ENCODE assay signal across 8 cellular contexts in genomic region chr17:61416540-61417363, GRCh38. TPM values are rescaled to one million over a fixed set of nuclear protein-coding genes. Genes with fewer than 3 reads are reported as not detected.
DNase-seq lines count a peak whose midpoint lies in the region; ATAC-seq, FAIRE-seq and TF ChIP-seq lines count a peak whose summit lies in the region.

No MANE protein-coding gene starts in this region.

- peak; percentile 99 for FAIRE-seq in HepG2 (lab: Jason Lieb, UNC)

- POLR2A ChIA-PET in Caco-2 (lab: Charles Lee), result interaction anchor here (0.6 kb wide), 1 partner anchor 724 kb away, joined by 3 read pairs; no protein-coding TSS in a partner anchor
- POLR2A ChIA-PET in HEK293T (lab: Yijun Ruan, JAX), result no interaction called here
- POLR2A ChIA-PET in HepG2 (lab: Yijun Ruan, JAX), result no interaction called here

- no peak overlapping the region for H3K4me3 ChIP-seq in Caco-2 (ENCODE audit: low read depth, low read length)
- H3K4me3 ChIP-seq in dorsolateral prefrontal cortex, result peak overlapping the region in 44 of 59 donors; percentile 2 to 50 (median 28)
- peak overlapping the region in 1 of 3 experiments; percentile 59; a peak in 1 of 6 replicates for H3K4me3 ChIP-seq in HepG2 (replicated peaks in 1 of 3; ENCODE audit: insufficient read depth in 1 of 3, low read depth in 2 of 3, low read length in 3 of 3)

- H3K36me3 Mint-ChIP-seq in Caco-2 (ENCODE audit: insufficient read depth, unreplicated experiment), result no peaks in the 10 kb centered on the region

- WGBS in HepG2 (ENCODE audit: low lambda C conversion rate), result 85% methylated on average over 14 of the region's 43 CpGs

- no peak overlapping the region for H2AFZ ChIP-seq in HepG2 (ENCODE audit: low read length)

- H3K9ac ChIP-seq in HepG2 (ENCODE audit: insufficient read depth, low read depth, low read length), result peak overlapping the region; percentile 21; the same call in 1 of the 2 replicates

- no peaks in the 10 kb centered on the region for H4K20me1 ChIP-seq in HepG2 (ENCODE audit: insufficient read depth, low read length)

- H3K4me3 Mint-ChIP-seq in Caco-2 (ENCODE audit: unreplicated experiment), result no peak overlapping the region

- H3K36me3 ChIP-seq in Caco-2 (ENCODE audit: control insufficient read depth, insufficient read depth, low read length), result no peaks in the 10 kb centered on the region
- no peaks in the 10 kb centered on the region for H3K36me3 ChIP-seq in HepG2 (replicated peaks in 1 of 2; ENCODE audit: control insufficient read depth in 1 of 2, insufficient read depth in 2 of 2, low read length in 2 of 2)

- in situ Hi-C loops in HepG2 (cut with HindIII; ENCODE audit: extremely low pct_ligation_motif_present, low pct_unique_long_range_greater_than_20kb), result loop anchor here (5.0 to 10.0 kb wide), 2 partner anchors 76 to 418 kb away; no protein-coding TSS in a partner anchor

- no peaks in the 10 kb centered on the region for H3K79me2 ChIP-seq in HepG2 (ENCODE audit: insufficient read depth, low read length)

- DNase-seq in Caco-2 (peak; percentile 92 to 94), HEK293T (ENCODE audit: extremely low spot score) (peak; percentile 92), NCI-H226 (peak; percentile 47), dorsolateral prefrontal cortex (peak in 8 of 10 donors; percentile 48 to 76 (median 60)), HepG2 (ENCODE audit: low spot score) (peak; percentile 91)
- DNase-seq in stimulated activated CD4-positive, alpha-beta T cell treated with anti-CD3 and anti-CD28 coated beads, Interleukin-4, amount 100 ng/mL, for 1 hour, result peak; percentile 62

- peak; percentile 47 to 50 for ATAC-seq in activated CD4-positive, CD25-positive, alpha-beta regulatory T cell treated with anti-CD3 and anti-CD28 coated beads, Interleukin-2, amount 50 U/mL, for 24 hours
- ATAC-seq in HepG2, result peak; percentile 64
- no peak for ATAC-seq in HG02571 (IDR thresholded peaks at IDR 0.05; ENCODE audit: unreplicated experiment)

- peaks cover 9% of the 10 kb centered on the region for H3K9me3 Mint-ChIP-seq in Caco-2 (ENCODE audit: unreplicated experiment)

- H3K27me3 ChIP-seq in Caco-2 (replicated peaks; ENCODE audit: control insufficient read depth, insufficient read depth, low read length), result no peaks in the 10 kb centered on the region
- peaks cover 0 to 31% (median 9%) of the 10 kb centered on the region in 45 donors for H3K27me3 ChIP-seq in dorsolateral prefrontal cortex
- H3K27me3 ChIP-seq in HepG2 (ENCODE audit: control insufficient read depth in 1 of 2, insufficient read depth in 2 of 2, low read length in 2 of 2), result no peaks in the 10 kb centered on the region

- no peaks in the 10 kb centered on the region for H3K9me3 ChIP-seq in Caco-2
- H3K9me3 ChIP-seq in HepG2 (ENCODE audit: low read length), result no peaks in the 10 kb centered on the region

- no peak overlapping the region for H3K27ac Mint-ChIP-seq in Caco-2 (ENCODE audit: unreplicated experiment)

- H3K4me2 ChIP-seq in HepG2 (ENCODE audit: low read depth, low read length), result peak overlapping the region; percentile 79

- intact Hi-C loops in Caco-2 (cut with micrococcal nuclease; ENCODE audit: unreplicated experiment), result loop anchor here (1.0 to 2.0 kb wide), 4 partner anchors 44 to 159 kb away; no protein-coding TSS in a partner anchor
- intact Hi-C loops in dorsolateral prefrontal cortex (cut with DNase I), result loop anchor here (2.0 to 10.0 kb wide), 2 partner anchors 134 to 418 kb away; no protein-coding TSS in a partner anchor
- intact Hi-C loops in HepG2 (cut with micrococcal nuclease; ENCODE audit: unreplicated experiment), result loop anchor here (1.0 kb wide), 1 partner anchor 135 kb away; no protein-coding TSS in a partner anchor

- H3K4me1 Mint-ChIP-seq in Caco-2 (ENCODE audit: low read depth, unreplicated experiment), result peaks cover 7% of the 10 kb centered on the region

- CTCF ChIA-PET in Caco-2 (lab: Charles Lee) (interaction anchor here (0.6 kb wide), 1 partner anchor 193 kb away, joined by 3 read pairs; no protein-coding TSS in a partner anchor), HEK293T (lab: Yijun Ruan, JAX) (interaction anchor here (0.7 to 1.4 kb wide), 6 partner anchors 33 to 188 kb away, joined by 3 to 6 read pairs (median 4); no protein-coding TSS in a partner anchor), HepG2 (lab: Yijun Ruan, JAX; ENCODE audit: low intra/inter-chr PET ratio, low total read pairs) (interaction anchor here (1.2 to 3.2 kb wide), 5 partner anchors 76 to 167 kb away, joined by 7 to 41 read pairs (median 10); no protein-coding TSS in a partner anchor)

- BruUV-seq in Caco-2 (replicated peaks; lab: Mats Ljungman, UMichigan) (no TSS peak), HepG2 (replicated peaks; lab: Mats Ljungman, UMichigan) (no TSS peak)

- TF ChIP-seq RAD21 in HepG2 (CRISPR knock-in tag; IDR thresholded peaks at IDR 0.05), result peak; percentile 99

- H3K27me3 Mint-ChIP-seq in Caco-2 (ENCODE audit: insufficient read depth, unreplicated experiment), result no peaks in the 10 kb centered on the region

- TF ChIP-seq CTCF in Caco-2 (IDR thresholded peaks at IDR 0.05; ENCODE audit: insufficient read depth in 1 of 2, low read depth in 1 of 2, low read length in 1 of 2, severe bottlenecking in 1 of 2, unreplicated experiment in 1 of 2) (peak; percentile 96 to 97), dorsolateral prefrontal cortex (IDR thresholded peaks at IDR 0.05 in 54 of 56, conservative IDR thresholded peaks at IDR 0.05 in 2 of 56; ENCODE audit: low read depth in 1 of 56, partially characterized antibody in 56 of 56) (peak; percentile 65 to 96 (median 88)), HepG2 (CRISPR knock-in tag; IDR thresholded peaks at IDR 0.05) (peak; percentile 99)

- TF ChIP-seq EP300 in HepG2 (IDR thresholded peaks at IDR 0.05; ENCODE audit: low read depth in 2 of 2, low read length in 2 of 2) (no peak), HepG2 (CRISPR knock-in tag; IDR thresholded peaks at IDR 0.05; ENCODE audit: borderline replicate concordance) (no peak; the same call in 1 of the 2 replicates)

- peak overlapping the region in 14 of 59 donors; percentile 1 to 68 (median 32) for H3K27ac ChIP-seq in dorsolateral prefrontal cortex
- no peak overlapping the region for H3K27ac ChIP-seq in HepG2 (ENCODE audit: extremely low read length, insufficient read depth, low read length)

- no peak for TF ChIP-seq POLR2A in HepG2 (IDR thresholded peaks at IDR 0.05; ENCODE audit: insufficient read depth in 1 of 2, low read depth in 2 of 2, low read length in 2 of 2)

- H3K4me1 ChIP-seq in Caco-2 (peaks cover 14% of the 10 kb centered on the region), HepG2 (ENCODE audit: insufficient read depth, low read length) (peaks cover 60% of the 10 kb centered on the region)

RNA-seq across cellular contexts. Expression of gene TBX2, which starts 17.1 kb away (rescaled TPM):
- 8.9 and 11.5 TPM in 2 replicates for total RNA-seq in Caco-2 (2022)
- total RNA-seq in dorsolateral prefrontal cortex, result 10 to 100 TPM in 12 of 120 experiments, 1 to 10 TPM in 108; 2.4 to 18.6 (median 6.0) TPM
- 10.2 and 15.3 TPM in 2 replicates for total RNA-seq in HepG2 (2016; rRNA removed; fragmentation: Illumina TruSeq; extraction: Trizol)
- total RNA-seq in HepG2 (2016; cell fraction: cytosol; rRNA removed; fragmentation: Illumina TruSeq; extraction: Trizol; ENCODE audit: low read depth), result 3.7 TPM in 2 replicates
- 8.3 and 14.7 TPM in 2 replicates for total RNA-seq in HepG2 (2016; cell fraction: insoluble cytoplasmic fraction; rRNA removed; fragmentation: Illumina TruSeq; extraction: Trizol)
- 9.6 and 10.4 TPM in 2 replicates for total RNA-seq in HepG2 (2016; cell fraction: membrane; rRNA removed; fragmentation: Illumina TruSeq; extraction: Trizol)
- 10.9 and 12.4 TPM in 2 replicates for total RNA-seq in HepG2 (2016; cell fraction: nucleus; rRNA removed; fragmentation: Illumina TruSeq; extraction: Trizol)
- 2.8 and 3.0 TPM in 2 replicates for polyA plus RNA-seq in HepG2 (2011; rRNA removed)
- 1.9 and 3.7 TPM in 2 replicates for polyA plus RNA-seq in HepG2 (2011; cell fraction: cytosol; rRNA removed)
- polyA plus RNA-seq in HepG2 (2011; cell fraction: nucleus; rRNA removed), result 9.5 and 10.4 TPM in 2 replicates
- 1.0 and 1.6 TPM in 2 replicates for polyA plus RNA-seq in HepG2 (2012)
- 2.8 and 3.6 TPM in 2 replicates for polyA plus RNA-seq in HepG2 (2016; cell fraction: cytosol; fragmentation: Illumina TruSeq; extraction: Trizol; ENCODE audit: low read depth)
- polyA plus RNA-seq in HepG2 (2016; cell fraction: insoluble cytoplasmic fraction; fragmentation: Illumina TruSeq; extraction: Trizol; ENCODE audit: low read depth), result 13.1 and 15.6 TPM in 2 replicates
- polyA plus RNA-seq in HepG2 (2016; cell fraction: membrane; fragmentation: Illumina TruSeq; extraction: Trizol; ENCODE audit: low read depth), result 8.1 and 8.9 TPM in 2 replicates
- polyA plus RNA-seq in HepG2 (2016; cell fraction: nucleus; fragmentation: Illumina TruSeq; extraction: Trizol; ENCODE audit: insufficient read depth, low read depth), result 26.2 and 30.9 TPM in 2 replicates
- 3.0 and 6.9 TPM in 2 replicates for polyA minus RNA-seq in HepG2 (2011; rRNA and poly(A)+ RNA removed; ENCODE audit: low replicate concordance)
- 1.5 and 2.4 TPM in 2 replicates for polyA minus RNA-seq in HepG2 (2011; cell fraction: cytosol; rRNA and poly(A)+ RNA removed)
- 4.9 and 5.3 TPM in 2 replicates for polyA minus RNA-seq in HepG2 (2011; cell fraction: nucleus; rRNA and poly(A)+ RNA removed)

RNA-seq across cellular contexts. Expression of gene TBX4, which starts 35.5 kb away (rescaled TPM):
- 2.5 TPM in 2 replicates for total RNA-seq in Caco-2 (2022)
- total RNA-seq in dorsolateral prefrontal cortex, result under 1 TPM in 1 of 120 experiments, not detected in 119; 0.35 TPM
- 0.86 and 1.1 TPM in 2 replicates for total RNA-seq in HepG2 (2016; rRNA removed; fragmentation: Illumina TruSeq; extraction: Trizol)
- 0.10 and 0.35 TPM in 2 replicates for total RNA-seq in HepG2 (2016; cell fraction: cytosol; rRNA removed; fragmentation: Illumina TruSeq; extraction: Trizol; ENCODE audit: low read depth)
- 0.92 and 1.3 TPM in 2 replicates for total RNA-seq in HepG2 (2016; cell fraction: insoluble cytoplasmic fraction; rRNA removed; fragmentation: Illumina TruSeq; extraction: Trizol)
- total RNA-seq in HepG2 (2016; cell fraction: membrane; rRNA removed; fragmentation: Illumina TruSeq; extraction: Trizol), result 1.1 and 1.5 TPM in 2 replicates
- 1.1 and 1.3 TPM in 2 replicates for total RNA-seq in HepG2 (2016; cell fraction: nucleus; rRNA removed; fragmentation: Illumina TruSeq; extraction: Trizol)
- 0.11 and 0.17 TPM in 2 replicates for polyA plus RNA-seq in HepG2 (2011; rRNA removed)
- 0.05 and 0.09 TPM in 2 replicates for polyA plus RNA-seq in HepG2 (2011; cell fraction: cytosol; rRNA removed)
- polyA plus RNA-seq in HepG2 (2011; cell fraction: nucleus; rRNA removed), result 0.29 and 0.48 TPM in 2 replicates
- polyA plus RNA-seq in HepG2 (2012), result 0.15 and 0.40 TPM in 2 replicates
- 0.14 and 0.16 TPM in 2 replicates for polyA plus RNA-seq in HepG2 (2016; cell fraction: cytosol; fragmentation: Illumina TruSeq; extraction: Trizol; ENCODE audit: low read depth)
- 1.2 and 1.7 TPM in 2 replicates for polyA plus RNA-seq in HepG2 (2016; cell fraction: insoluble cytoplasmic fraction; fragmentation: Illumina TruSeq; extraction: Trizol; ENCODE audit: low read depth)
- polyA plus RNA-seq in HepG2 (2016; cell fraction: membrane; fragmentation: Illumina TruSeq; extraction: Trizol; ENCODE audit: low read depth), result 0.49 and 0.62 TPM in 2 replicates
- polyA plus RNA-seq in HepG2 (2016; cell fraction: nucleus; fragmentation: Illumina TruSeq; extraction: Trizol; ENCODE audit: insufficient read depth, low read depth), result 1.8 and 2.4 TPM in 2 replicates
- not detected in 2 replicates for polyA minus RNA-seq in HepG2 (2011; rRNA and poly(A)+ RNA removed; ENCODE audit: low replicate concordance)
- polyA minus RNA-seq in HepG2 (2011; cell fraction: cytosol; rRNA and poly(A)+ RNA removed), result not detected in 2 replicates
- polyA minus RNA-seq in HepG2 (2011; cell fraction: nucleus; rRNA and poly(A)+ RNA removed), result not detected in 2 replicates
